In genomic region chr7:116953727-116954442, GRCh38 we compare ENCODE assay signal across 8 cellular contexts. TPM values are rescaled to one million over a fixed set of nuclear protein-coding genes. Genes with fewer than 3 reads are reported as not detected.
DNase-seq lines count a peak whose midpoint lies in the region; ATAC-seq lines count a peak whose summit lies in the region.

No MANE protein-coding gene starts in this region.

- no peaks in the 10 kb centered on the region for H3K27me3 Mint-ChIP-seq in activated CD8-positive, alpha-beta memory T cell treated with anti-CD3 and anti-CD28 coated beads, Interleukin-2, amount 10 ng/mL, durations not matched to agents 7 days and 5 days

- H3K27ac ChIP-seq in subcutaneous abdominal adipose tissue (ENCODE audit: low read depth, low read length), result peak overlapping the region; percentile 97

- no peaks in the 10 kb centered on the region for H3K9me3 ChIP-seq in mucosa of stomach (ENCODE audit: control insufficient read depth, low read length)
- H3K9me3 ChIP-seq in subcutaneous abdominal adipose tissue (ENCODE audit: control insufficient read depth in 5 of 5, low read length in 5 of 5), result no peaks in the 10 kb centered on the region

- CTCF ChIA-PET in activated CD8-positive, alpha-beta memory T cell treated with anti-CD3 and anti-CD28 coated beads, Interleukin-2, amount 10 ng/mL, durations not matched to agents 7 days and 5 days (lab: Charles Lee), result interaction anchor here (1.2 to 1.4 kb wide), 2 partner anchors 23 to 24 kb away, joined by 3 to 4 read pairs; no protein-coding TSS in a partner anchor

- H3K27me3 ChIP-seq in mucosa of stomach (ENCODE audit: control insufficient read depth, insufficient read depth, low read length) (no peaks in the 10 kb centered on the region), subcutaneous abdominal adipose tissue (ENCODE audit: control insufficient read depth in 5 of 5, insufficient read depth in 4 of 5, low read length in 5 of 5) (no peaks in the 10 kb centered on the region)

- H3K4me3 ChIP-seq in mucosa of stomach (ENCODE audit: low read length) (peak overlapping the region; percentile 80), subcutaneous abdominal adipose tissue (ENCODE audit: low read depth in 1 of 5, low read length in 5 of 5) (peak overlapping the region; percentile 87 to 94 (median 91))

- no peaks in the 10 kb centered on the region for H3K4me1 ChIP-seq in mucosa of stomach (ENCODE audit: control insufficient read depth, insufficient read depth, low read length)
- H3K4me1 ChIP-seq in subcutaneous abdominal adipose tissue (ENCODE audit: control insufficient read depth in 5 of 5, insufficient read depth in 5 of 5, low read length in 5 of 5), result peaks cover 0 to 31% (median 29%) of the 10 kb centered on the region in 5 donors

- peaks cover 2% of the 10 kb centered on the region for H3K36me3 Mint-ChIP-seq in activated CD8-positive, alpha-beta memory T cell treated with anti-CD3 and anti-CD28 coated beads, Interleukin-2, amount 10 ng/mL, durations not matched to agents 7 days and 5 days

- H3K9ac ChIP-seq in mucosa of stomach (ENCODE audit: low read length) (peak overlapping the region; percentile 98), subcutaneous abdominal adipose tissue (ENCODE audit: low read length in 5 of 5) (peak overlapping the region; percentile 87 to 97 (median 89))

- peak; percentile 40 for ATAC-seq in GM18907 (IDR thresholded peaks at IDR 0.05; ENCODE audit: unreplicated experiment)
- peak; percentile 24 for ATAC-seq in HG03103 (IDR thresholded peaks at IDR 0.05; ENCODE audit: low read depth, unreplicated experiment)
- ATAC-seq in activated CD8-positive, alpha-beta memory T cell treated with anti-CD3 and anti-CD28 coated beads, Interleukin-2, amount 10 ng/mL, durations not matched to agents 7 days and 5 days, result peak; percentile 71
- ATAC-seq in esophagus mucosa, result peak; percentile 81

- peak in 13 of 14 donors; percentile 25 to 85 (median 64) for DNase-seq in C1 segment of cervical spinal cord (lab: John Stamatoyannopoulos, UW)
- DNase-seq in NCI-H446 (lab: John Stamatoyannopoulos, UW), result peak; percentile 70 to 77
- peak; percentile 49 for DNase-seq in activated CD8-positive, alpha-beta memory T cell treated with anti-CD3 and anti-CD28 coated beads, Interleukin-2, amount 10 ng/mL, durations not matched to agents 7 days and 5 days

- peak overlapping the region; percentile 87 for H3K27ac Mint-ChIP-seq in activated CD8-positive, alpha-beta memory T cell treated with anti-CD3 and anti-CD28 coated beads, Interleukin-2, amount 10 ng/mL, durations not matched to agents 7 days and 5 days

- peak overlapping the region; percentile 82 for H3K4me3 Mint-ChIP-seq in activated CD8-positive, alpha-beta memory T cell treated with anti-CD3 and anti-CD28 coated beads, Interleukin-2, amount 10 ng/mL, durations not matched to agents 7 days and 5 days

- H3K4me1 Mint-ChIP-seq in activated CD8-positive, alpha-beta memory T cell treated with anti-CD3 and anti-CD28 coated beads, Interleukin-2, amount 10 ng/mL, durations not matched to agents 7 days and 5 days, result peaks cover 34% of the 10 kb centered on the region

- H3K9me3 Mint-ChIP-seq in activated CD8-positive, alpha-beta memory T cell treated with anti-CD3 and anti-CD28 coated beads, Interleukin-2, amount 10 ng/mL, durations not matched to agents 7 days and 5 days (ENCODE audit: low read depth), result no peaks in the 10 kb centered on the region

- H3K36me3 ChIP-seq in mucosa of stomach (ENCODE audit: control insufficient read depth, insufficient read depth, low read length) (no peaks in the 10 kb centered on the region), subcutaneous abdominal adipose tissue (ENCODE audit: control insufficient read depth in 5 of 5, insufficient read depth in 5 of 5, low read length in 5 of 5) (no peaks in the 10 kb centered on the region)

RNA-seq across cellular contexts. Expression of gene ST7, which starts 0.6 kb away (rescaled TPM):
- total RNA-seq in activated CD8-positive, alpha-beta memory T cell treated with anti-CD3 and anti-CD28 coated beads, Interleukin-2, amount 10 ng/mL, durations not matched to agents 7 days and 5 days, result 10 to 100 TPM in 1 of 2 experiments, 1 to 10 TPM in 1; 7.2 to 12.8 TPM
- 8.2 TPM for total RNA-seq in esophagus mucosa

Comparison
In these comparisons a context has a peak if more than half of its experiments do, and no peak if none do; other contexts are left out.
1. Peak in every context shown above with its lines: DNase-seq, ATAC-seq, H3K4me3 ChIP-seq and H3K27ac ChIP-seq.
2. ATAC-seq: peak in every context shown above with its lines; median percentile 81 in esophagus mucosa; 71 in activated CD8-positive, alpha-beta memory T cell treated with anti-CD3 and anti-CD28 coated beads, Interleukin-2, amount 10 ng/mL, durations not matched to agents 7 days and 5 days; 40 in GM18907; 24 in HG03103.